26 cellular contexts compared by ENCODE assay signal in genomic region chr2:43214253-43214652, GRCh38. TPM values are rescaled to one million over a fixed set of nuclear protein-coding genes. Genes with fewer than 3 reads are reported as not detected.
DNase-seq lines count a peak whose midpoint lies in the region; ATAC-seq and TF ChIP-seq lines count a peak whose summit lies in the region.
"Had no signal": no experiment of that assay in that cellular context is flagged by ENCODE, and none has a peak within 500 bp of the region (broad histone marks: within the 10 kb centered on the region; RNA-seq: fewer than 3 reads in every experiment).

No MANE protein-coding gene starts in this region.

- H3F3A ChIP-seq in Loucy (ENCODE audit: low read depth), result peaks cover 3% of the 10 kb centered on the region

- H3K27me3 ChIP-seq in Loucy (ENCODE audit: insufficient read depth, low read length, poor library complexity, severe bottlenecking) (no peaks in the 10 kb centered on the region), iPS-20b (ENCODE audit: insufficient read depth, low read length) (no peaks in the 10 kb centered on the region), gastrocnemius medialis (no peaks in the 10 kb centered on the region)
- H3K27me3 ChIP-seq: adrenal gland, Peyer's patch had no signal

- H3K9me3 ChIP-seq in Loucy (ENCODE audit: insufficient read depth, low read depth, low read length), result no peaks in the 10 kb centered on the region
- no peaks in the 10 kb centered on the region for H3K9me3 ChIP-seq in iPS-20b (ENCODE audit: insufficient read depth, low read depth, low read length)
- H3K9me3 ChIP-seq in gastrocnemius medialis, result no peaks in the 10 kb centered on the region
- H3K9me3 ChIP-seq: adrenal gland, Peyer's patch had no signal

- H3K36me3 ChIP-seq in Loucy (ENCODE audit: insufficient read depth, low read length) (no peaks in the 10 kb centered on the region), iPS-20b (ENCODE audit: insufficient read depth, low read depth, low read length) (no peaks in the 10 kb centered on the region), gastrocnemius medialis (no peaks in the 10 kb centered on the region)
- H3K36me3 ChIP-seq: adrenal gland, Peyer's patch had no signal

- intact Hi-C loops in cardiac septum (cut with DNase I) (loop anchor here (5.0 kb wide), 1 partner anchor 52 kb away; no protein-coding TSS in a partner anchor), left cardiac atrium (cut with DNase I) (loop anchor here in 1 of 2 donors (10.0 kb wide), 1 partner anchor 189 kb away; no protein-coding TSS in a partner anchor), gastrocnemius medialis (cut with DNase I; ENCODE audit: low total_unique reads) (no loop called here)

- H3K9me2 ChIP-seq in Loucy (replicated peaks; ENCODE audit: low read depth, low read length), result no peaks in the 10 kb centered on the region

- no peaks in the 10 kb centered on the region for H4K20me1 ChIP-seq in Loucy (ENCODE audit: insufficient read depth, low read length, poor library complexity, severe bottlenecking)

- no peak overlapping the region for H3K4me2 ChIP-seq in Loucy (ENCODE audit: low read depth, low read length, poor library complexity, severe bottlenecking)

- H3K79me2 ChIP-seq in Loucy (ENCODE audit: insufficient read depth, low read length), result no peaks in the 10 kb centered on the region

- H3K4me3 ChIP-seq in Loucy (ENCODE audit: low read length, poor library complexity, severe bottlenecking), result no peak overlapping the region
- no peak overlapping the region for H3K4me3 ChIP-seq in iPS-20b (ENCODE audit: low read length)
- H3K4me3 ChIP-seq in gastrocnemius medialis, result no peak overlapping the region
- H3K4me3 ChIP-seq: adrenal gland, Peyer's patch had no signal

- TF ChIP-seq CTCF in Loucy (conservative IDR thresholded peaks at IDR 0.05; ENCODE audit: low read length) (0 out of 2 replicates have a peak, but pooled peaks have one; percentile 11), gastrocnemius medialis (IDR thresholded peaks at IDR 0.05 in 4 of 5, conservative IDR thresholded peaks at IDR 0.05 in 1 of 5) (no peak)

- ATAC-seq in left cardiac atrium (no peak), gastrocnemius medialis (no peak), GM21526 (IDR thresholded peaks at IDR 0.05; ENCODE audit: low FRiP score, unreplicated experiment) (no peak), GM18505 (IDR thresholded peaks at IDR 0.05; ENCODE audit: unreplicated experiment) (no peak)
- ATAC-seq: activated CD8-positive, alpha-beta T cell treated with anti-CD3 and anti-CD28 coated beads, Interleukin-2, amount 10 ng/mL, durations not matched to agents 7 days and 5 days; HCT116; left lobe of liver; stimulated activated memory B cell treated with anti-CD40 and anti-IgM and Interleukin-4, amounts not matched to agents 10 μg/mL and 1 μg/mL and 100 μg/mL, for 72 hours had no signal

- DNase-seq in cardiac septum (ENCODE audit: low spot score) (peak; percentile 46), left cardiac atrium (no peak), gastrocnemius medialis (no peak), occipital lobe (lab: John Stamatoyannopoulos, UW) (no peak)
- DNase-seq: 8988T; activated CD4-positive, alpha-beta T cell treated with anti-CD3 and anti-CD28 coated beads for 4 hours; activated CD8-positive, alpha-beta T cell treated with anti-CD3 and anti-CD28 coated beads, Interleukin-2, amount 10 ng/mL, durations not matched to agents 7 days and 5 days; activated naive CD4-positive, alpha-beta T cell treated with anti-CD3 and anti-CD28 coated beads, Interleukin-2, amount 10 ng/mL, durations not matched to agents 7 days and 5 days; CD4-positive, alpha-beta memory T cell; hypothalamus; IMR-90; NCI-H1436 treated with DMSO at 0.1 percent for 48 hours; NCI-H226; NCI-H526 treated with DMSO at 0.1 percent for 48 hours; nucleus accumbens; Peyer's patch; SW 1271; T-helper 9 cell had no signal

- no peak overlapping the region for H2AFZ ChIP-seq in Loucy (ENCODE audit: low read length)

- no peak overlapping the region for H3K9ac ChIP-seq in Loucy (ENCODE audit: low read depth, low read length, poor library complexity, severe bottlenecking)
- H3K9ac ChIP-seq in iPS-20b (ENCODE audit: low read depth, low read length), result peak overlapping the region; percentile 4; the same call in 1 of the 2 replicates

- in situ Hi-C loops in gastrocnemius medialis (cut with MboI; ENCODE audit: low sequenced_read_pairs in 4 of 4), result no loop called here

- no peak for TF ChIP-seq POLR2A in gastrocnemius medialis (IDR thresholded peaks at IDR 0.05)
- no peak for TF ChIP-seq POLR2A in GM18505 (IDR thresholded peaks at IDR 0.05; ENCODE audit: borderline replicate concordance, extremely low read depth, insufficient read depth, insufficient read length)

- H3K27ac ChIP-seq in iPS-20b (ENCODE audit: low read length) (no peak overlapping the region), gastrocnemius medialis (peak overlapping the region in 3 of 4 donors; percentile 4 to 100 (median 99))
- H3K27ac ChIP-seq: adrenal gland had no signal

- peaks cover 22% of the 10 kb centered on the region for H3K4me1 ChIP-seq in Loucy (ENCODE audit: insufficient read depth, low read length, poor library complexity, severe bottlenecking)
- H3K4me1 ChIP-seq in iPS-20b (ENCODE audit: insufficient read depth, low read length), result peaks cover 21% of the 10 kb centered on the region
- peaks cover 31 to 35% of the 10 kb centered on the region in 2 donors for H3K4me1 ChIP-seq in gastrocnemius medialis

RNA-seq across cellular contexts. Expression of gene ZFP36L2, which starts 12.2 kb away (rescaled TPM):
- total RNA-seq in cardiac septum (41.4 TPM), left cardiac atrium (10 to 100 TPM; 64.0 to 82.1 TPM), gastrocnemius medialis (10 to 100 TPM; 15.5 to 58.6 (median 44.8) TPM), occipital lobe (2.5 TPM)
